ENCODE assay signal across 2 cellular contexts in the genomic region with DNA sequence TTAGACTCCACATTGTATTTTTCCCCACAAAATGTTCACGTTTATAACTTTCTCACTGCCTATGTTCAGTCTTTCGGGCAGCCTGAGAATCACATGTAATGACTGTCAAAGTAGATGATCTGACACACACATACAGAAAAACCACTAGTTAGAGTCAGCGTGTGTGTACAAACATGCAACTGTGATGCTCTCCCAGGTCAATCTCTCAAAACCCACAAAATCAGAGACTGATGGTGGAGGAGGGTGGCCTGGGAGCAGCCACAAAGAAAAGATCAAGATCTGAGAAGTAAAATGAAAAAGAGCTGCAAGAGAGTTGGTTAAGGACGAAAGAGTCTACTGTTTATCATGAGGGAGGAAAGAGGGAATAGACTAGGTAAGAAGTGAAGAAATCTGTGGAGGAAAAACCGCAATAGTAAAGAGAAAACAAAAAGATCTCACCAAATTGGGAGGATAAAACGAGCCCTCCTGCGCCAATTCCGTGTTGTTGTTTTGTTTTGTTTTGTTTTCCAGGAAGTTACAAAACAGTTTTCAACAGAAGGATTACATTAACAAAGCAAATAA.
TF ChIP-seq lines count a peak whose summit lies in the region.

No MANE protein-coding gene starts in this region.

TF ChIP-seq in SK-N-SH, 30 proteins besides CTCF, POLR2A, EP300 and RAD21 (continued from another document):
- TF ChIP-seq RFX5 (IDR thresholded peaks at IDR 0.05; ENCODE audit: low read length) = no peak

TF ChIP-seq in SK-N-SH treated with all-trans-retinoic acid at 6 μM for 48 hours, 23 proteins besides CTCF, POLR2A, EP300 and RAD21 (continued from another document):
- TF ChIP-seq CREB5 (CRISPR knock-in tag; IDR thresholded peaks at IDR 0.05; ENCODE audit: low read depth) (no peak), ZNF8 (CRISPR knock-in tag; IDR thresholded peaks at IDR 0.05) (no peak), ZNF70 (CRISPR knock-in tag; IDR thresholded peaks at IDR 0.05) (no peak), ZC3H10 (CRISPR knock-in tag; IDR thresholded peaks at IDR 0.05) (no peak), PATZ1 (CRISPR knock-in tag; IDR thresholded peaks at IDR 0.05; ENCODE audit: borderline replicate concordance) (no peak), TOX (CRISPR knock-in tag; IDR thresholded peaks at IDR 0.05; ENCODE audit: borderline replicate concordance) (no peak), TSHZ2 (CRISPR knock-in tag; IDR thresholded peaks at IDR 0.05) (no peak), RARB (CRISPR knock-in tag; IDR thresholded peaks at IDR 0.05) (no peak), ZFP30 (CRISPR knock-in tag; IDR thresholded peaks at IDR 0.05) (no peak)
- TF ChIP-seq, protein P1, sequence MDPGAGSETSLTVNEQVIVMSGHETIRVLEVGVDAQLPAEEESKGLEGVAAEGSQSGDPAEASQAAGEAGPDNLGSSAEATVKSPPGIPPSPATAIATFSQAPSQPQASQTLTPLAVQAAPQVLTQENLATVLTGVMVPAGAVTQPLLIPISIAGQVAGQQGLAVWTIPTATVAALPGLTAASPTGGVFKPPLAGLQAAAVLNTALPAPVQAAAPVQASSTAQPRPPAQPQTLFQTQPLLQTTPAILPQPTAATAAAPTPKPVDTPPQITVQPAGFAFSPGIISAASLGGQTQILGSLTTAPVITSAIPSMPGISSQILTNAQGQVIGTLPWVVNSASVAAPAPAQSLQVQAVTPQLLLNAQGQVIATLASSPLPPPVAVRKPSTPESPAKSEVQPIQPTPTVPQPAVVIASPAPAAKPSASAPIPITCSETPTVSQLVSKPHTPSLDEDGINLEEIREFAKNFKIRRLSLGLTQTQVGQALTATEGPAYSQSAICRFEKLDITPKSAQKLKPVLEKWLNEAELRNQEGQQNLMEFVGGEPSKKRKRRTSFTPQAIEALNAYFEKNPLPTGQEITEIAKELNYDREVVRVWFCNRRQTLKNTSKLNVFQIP (CRISPR knock-in tag; IDR thresholded peaks at IDR 0.05; ENCODE audit: borderline replicate concordance, low read depth) = no peak
